Comparison of ENCODE assay signal across 23 cellular contexts in genomic region chr2:44840186-44840850, GRCh38.
A peak's percentile ranks its signal among the peaks of the same experiment; 100 is the strongest.
DNase-seq lines count a peak whose midpoint lies in the region; ATAC-seq and TF ChIP-seq lines count a peak whose summit lies in the region.
"Had no signal": no experiment of that assay in that cellular context is flagged by ENCODE, and none has a peak within 500 bp of the region (broad histone marks: within the 10 kb centered on the region; RNA-seq: fewer than 3 reads in every experiment).

No MANE protein-coding gene starts in this region.

- intact Hi-C loops in PC-9 (cut with micrococcal nuclease; ENCODE audit: unreplicated experiment), result no loop called here

- peak overlapping the region; percentile 31; the same call in 1 of the 2 replicates for H3K27ac ChIP-seq in C4-2B
- no peak overlapping the region for H3K27ac ChIP-seq in coronary artery
- H3K27ac ChIP-seq in PC-9, result no peak overlapping the region
- H3K27ac ChIP-seq: 22Rv1; A549; BLaER1 treated with 17β-estradiol and CSF1 and Interleukin-3, amounts not matched to agents 10 nM and 100 nM; GM23248 had no signal

- no peak overlapping the region for H3K4me2 ChIP-seq in PC-9
- H3K4me2 ChIP-seq: A549; BLaER1 treated with 17β-estradiol and CSF1 and Interleukin-3, amounts not matched to agents 10 nM and 100 nM had no signal

- no peak overlapping the region for H3K4me3 Mint-ChIP-seq in osteocyte (ENCODE audit: unreplicated experiment)
- H3K4me3 Mint-ChIP-seq in activated CD8-positive, alpha-beta memory T cell treated with anti-CD3 and anti-CD28 coated beads, Interleukin-2, amount 10 ng/mL, durations not matched to agents 7 days and 5 days, result no peak overlapping the region
- H3K4me3 Mint-ChIP-seq: CD4-positive, CD25-positive, alpha-beta regulatory T cell; CD8-positive, alpha-beta memory T cell; IgD-negative memory B cell had no signal

- no peaks in the 10 kb centered on the region for H3K27me3 ChIP-seq in PC-9 (ENCODE audit: insufficient read depth, low read depth)
- H3K27me3 ChIP-seq: BLaER1 treated with 17β-estradiol and CSF1 and Interleukin-3, amounts not matched to agents 10 nM and 100 nM had no signal

- 0 out of 2 replicates have a peak, but pooled peaks cover 5% of the 10 kb centered on the region for H3K4me1 ChIP-seq in PC-9 (replicated peaks; ENCODE audit: insufficient read depth)
- H3K4me1 ChIP-seq: A549; BLaER1 treated with 17β-estradiol and CSF1 and Interleukin-3, amounts not matched to agents 10 nM and 100 nM had no signal

- no peak overlapping the region for H2AFZ ChIP-seq in PC-9
- H2AFZ ChIP-seq: GM23248 had no signal

- no peaks in the 10 kb centered on the region for H3K36me3 Mint-ChIP-seq in osteocyte (ENCODE audit: unreplicated experiment)
- H3K36me3 Mint-ChIP-seq in activated CD8-positive, alpha-beta memory T cell treated with anti-CD3 and anti-CD28 coated beads, Interleukin-2, amount 10 ng/mL, durations not matched to agents 7 days and 5 days, result peaks cover 3% of the 10 kb centered on the region
- H3K36me3 Mint-ChIP-seq: CD4-positive, CD25-positive, alpha-beta regulatory T cell; CD8-positive, alpha-beta memory T cell had no signal

- H3K36me3 ChIP-seq in PC-9 (ENCODE audit: low read depth), result no peaks in the 10 kb centered on the region
- H3K36me3 ChIP-seq: BLaER1 treated with 17β-estradiol and CSF1 and Interleukin-3, amounts not matched to agents 10 nM and 100 nM had no signal

- H3K27me3 Mint-ChIP-seq in osteocyte (ENCODE audit: unreplicated experiment), result peaks cover 47% of the 10 kb centered on the region
- peaks cover 7% of the 10 kb centered on the region for H3K27me3 Mint-ChIP-seq in activated CD8-positive, alpha-beta memory T cell treated with anti-CD3 and anti-CD28 coated beads, Interleukin-2, amount 10 ng/mL, durations not matched to agents 7 days and 5 days
- H3K27me3 Mint-ChIP-seq: CD4-positive, CD25-positive, alpha-beta regulatory T cell; IgD-negative memory B cell had no signal

- H3K27ac Mint-ChIP-seq in osteocyte (ENCODE audit: unreplicated experiment), result no peak overlapping the region
- no peak overlapping the region for H3K27ac Mint-ChIP-seq in activated CD8-positive, alpha-beta memory T cell treated with anti-CD3 and anti-CD28 coated beads, Interleukin-2, amount 10 ng/mL, durations not matched to agents 7 days and 5 days
- H3K27ac Mint-ChIP-seq: CD4-positive, CD25-positive, alpha-beta regulatory T cell; CD8-positive, alpha-beta memory T cell; IgD-negative memory B cell had no signal

- no peaks in the 10 kb centered on the region for H3K9me3 ChIP-seq in PC-9 (ENCODE audit: insufficient read depth, low read depth)
- H3K9me3 ChIP-seq: A549; BLaER1 treated with 17β-estradiol and CSF1 and Interleukin-3, amounts not matched to agents 10 nM and 100 nM had no signal

- H3F3A ChIP-seq in PC-9 (ENCODE audit: insufficient read depth, low read depth), result no peaks in the 10 kb centered on the region

- H4K20me1 ChIP-seq in PC-9 (ENCODE audit: insufficient read depth), result no peaks in the 10 kb centered on the region
- H4K20me1 ChIP-seq: BLaER1 treated with 17β-estradiol and CSF1 and Interleukin-3, amounts not matched to agents 10 nM and 100 nM had no signal

- no peaks in the 10 kb centered on the region for H3K9me2 ChIP-seq in PC-9 (ENCODE audit: insufficient read depth)

- CTCF ChIA-PET in activated CD8-positive, alpha-beta memory T cell treated with anti-CD3 and anti-CD28 coated beads, Interleukin-2, amount 10 ng/mL, durations not matched to agents 7 days and 5 days (lab: Charles Lee), result no interaction called here
- CTCF ChIA-PET in PC-9 (lab: Charles Lee), result no interaction called here

- POLR2A ChIA-PET in PC-9 (lab: Charles Lee; ENCODE audit: unreplicated experiment), result no interaction called here

- ATAC-seq in activated CD8-positive, alpha-beta memory T cell treated with anti-CD3 and anti-CD28 coated beads, Interleukin-2, amount 10 ng/mL, durations not matched to agents 7 days and 5 days, result no peak
- ATAC-seq in HG03378 (IDR thresholded peaks at IDR 0.05; ENCODE audit: unreplicated experiment), result no peak
- ATAC-seq: A549, GM12878, HepG2 had no signal

- no TSS peak for BruUV-seq in PC-9 (replicated peaks; lab: Mats Ljungman, UMichigan)

- TF ChIP-seq CTCF in C4-2B (conservative IDR thresholded peaks at IDR 0.05) (no peak), coronary artery (IDR thresholded peaks at IDR 0.05) (no peak), osteocyte (IDR thresholded peaks at IDR 0.05) (no peak), PC-9 (conservative IDR thresholded peaks at IDR 0.05) (no peak)

- H3K4me3 ChIP-seq in coronary artery (no peak overlapping the region), PC-9 (no peak overlapping the region)
- H3K4me3 ChIP-seq: A549; BLaER1 treated with 17β-estradiol and CSF1 and Interleukin-3, amounts not matched to agents 10 nM and 100 nM; GM12878; GM23248 had no signal

- H3K9me3 Mint-ChIP-seq in osteocyte (ENCODE audit: unreplicated experiment), result no peaks in the 10 kb centered on the region
- H3K9me3 Mint-ChIP-seq in activated CD8-positive, alpha-beta memory T cell treated with anti-CD3 and anti-CD28 coated beads, Interleukin-2, amount 10 ng/mL, durations not matched to agents 7 days and 5 days (ENCODE audit: low read depth), result no peaks in the 10 kb centered on the region
- H3K9me3 Mint-ChIP-seq: CD8-positive, alpha-beta memory T cell; IgD-negative memory B cell had no signal

- H3K4me1 Mint-ChIP-seq in osteocyte (ENCODE audit: unreplicated experiment), result no peaks in the 10 kb centered on the region
- H3K4me1 Mint-ChIP-seq in activated CD8-positive, alpha-beta memory T cell treated with anti-CD3 and anti-CD28 coated beads, Interleukin-2, amount 10 ng/mL, durations not matched to agents 7 days and 5 days, result peaks cover 34% of the 10 kb centered on the region

- DNase-seq in NCI-H82 treated with DMSO at 0.1 percent for 48 hours (lab: John Stamatoyannopoulos, UW; ENCODE audit: unreplicated experiment) (peak; percentile 47), coronary artery (ENCODE audit: low spot score) (peak; percentile 28), osteocyte (ENCODE audit: extremely low spot score, unreplicated experiment) (peak; percentile 56), PC-9 (no peak), AML-193 (lab: John Stamatoyannopoulos, UW) (no peak)
- no peak for DNase-seq in activated CD8-positive, alpha-beta memory T cell treated with anti-CD3 and anti-CD28 coated beads, Interleukin-2, amount 10 ng/mL, durations not matched to agents 7 days and 5 days
- DNase-seq: CD4-positive, CD25-positive, alpha-beta regulatory T cell; CD8-positive, alpha-beta memory T cell; COR-L47; DMS 273 treated with DMSO at 0.1 percent for 48 hours; DMS53; DND-41; EL; GM23248; HCEC 1CT had no signal

- H3K79me2 ChIP-seq in PC-9 (ENCODE audit: low read depth), result no peaks in the 10 kb centered on the region

Comparison
In these comparisons a context has a peak if more than half of its experiments do, and no peak if none do; other contexts are left out.
1. DNase-seq: peak in NCI-H82 treated with DMSO at 0.1 percent for 48 hours (single experiment), coronary artery (single experiment) and osteocyte (single experiment); none in activated CD8-positive, alpha-beta memory T cell treated with anti-CD3 and anti-CD28 coated beads, Interleukin-2, amount 10 ng/mL, durations not matched to agents 7 days and 5 days (single experiment), PC-9 (0 of 2) and AML-193 (0 of 2).